ENCODE assay signal across 13 cellular contexts in genomic region chr12:76346236-76346635, GRCh38. TPM values are rescaled to one million over a fixed set of nuclear protein-coding genes. Genes with fewer than 3 reads are reported as not detected.
DNase-seq lines count a peak whose midpoint lies in the region; ATAC-seq and TF ChIP-seq lines count a peak whose summit lies in the region.
"Had no signal": no experiment of that assay in that cellular context is flagged by ENCODE, and none has a peak within 500 bp of the region (broad histone marks: within the 10 kb centered on the region; RNA-seq: fewer than 3 reads in every experiment).

No MANE protein-coding gene starts in this region.

- CTCF ChIA-PET in PC-3 (lab: Charles Lee), result no interaction called here
- CTCF ChIA-PET in activated CD8-positive, alpha-beta memory T cell treated with anti-CD3 and anti-CD28 coated beads, Interleukin-2, amount 10 ng/mL, durations not matched to agents 7 days and 5 days (lab: Charles Lee), result interaction anchor here (1.5 kb wide), 1 partner anchor 10 kb away, joined by 3 read pairs; no protein-coding TSS in a partner anchor

- no peak overlapping the region for H2AFZ ChIP-seq in PC-3 (ENCODE audit: low read length)

- no peak for TF ChIP-seq CTCF in AG10803 (conservative IDR thresholded peaks at IDR 0.05; ENCODE audit: low read length)
- TF ChIP-seq CTCF in PC-3 (conservative IDR thresholded peaks at IDR 0.05; ENCODE audit: low read depth, low read length), result no peak
- no peak for TF ChIP-seq CTCF in nephron (IDR thresholded peaks at IDR 0.05; ENCODE audit: unreplicated experiment in 3 of 3)

- peaks cover 24% of the 10 kb centered on the region for H3K4me1 ChIP-seq in PC-3 (ENCODE audit: insufficient read depth, low read length)

- BruUV-seq in PC-3 (replicated peaks; lab: Mats Ljungman, UMichigan), result no TSS peak

- H3F3A ChIP-seq in PC-3 (ENCODE audit: low read length, unreplicated experiment), result no peaks in the 10 kb centered on the region

- H3K79me2 ChIP-seq in PC-3 (ENCODE audit: low read length), result peaks cover 37% of the 10 kb centered on the region

- H3K4me2 ChIP-seq in PC-3 (ENCODE audit: low read length), result peak overlapping the region; percentile 93; the same call in 1 of the 2 replicates

- POLR2A ChIA-PET in PC-3 (lab: Charles Lee; ENCODE audit: unreplicated experiment), result interaction anchor here (0.5 kb wide), 1 partner anchor 187 kb away, joined by 3 read pairs; no protein-coding TSS in a partner anchor

- H3K36me3 Mint-ChIP-seq in nephron (ENCODE audit: low read depth), result no peaks in the 10 kb centered on the region
- H3K36me3 Mint-ChIP-seq in activated CD8-positive, alpha-beta memory T cell treated with anti-CD3 and anti-CD28 coated beads, Interleukin-2, amount 10 ng/mL, durations not matched to agents 7 days and 5 days, result no peaks in the 10 kb centered on the region
- H3K36me3 Mint-ChIP-seq: naive B cell had no signal

- no peaks in the 10 kb centered on the region for H3K9me2 ChIP-seq in PC-3 (replicated peaks; ENCODE audit: low read length)

- DNase-seq in AG10803 (ENCODE audit: low read depth) (peak; percentile 64), PC-3 (no peak), fibroblast of gingiva (ENCODE audit: low read depth) (peak; percentile 49), NCI-H2227 (lab: John Stamatoyannopoulos, UW; ENCODE audit: unreplicated experiment) (no peak), cerebellar cortex (ENCODE audit: low spot score) (no peak)
- DNase-seq in activated CD8-positive, alpha-beta memory T cell treated with anti-CD3 and anti-CD28 coated beads, Interleukin-2, amount 10 ng/mL, durations not matched to agents 7 days and 5 days, result no peak
- DNase-seq: activated CD8-positive, alpha-beta memory T cell treated with anti-CD3 and anti-CD28 coated beads, Interleukin-2, amount 50 U/mL, for 48 hours; activated naive CD4-positive, alpha-beta T cell treated with anti-CD3 and anti-CD28 coated beads, Interleukin-2, amount 50 U/mL, for 16 hours; naive B cell; retina; RPMI8226 had no signal

- H3K4me3 ChIP-seq in AG10803 (ENCODE audit: low read length) (no peak overlapping the region), PC-3 (ENCODE audit: low read length) (0 out of 2 replicates have a peak overlapping the region, but pooled peaks have one; percentile 92)

- H3K27ac ChIP-seq in PC-3 (ENCODE audit: low read length), result no peak overlapping the region

- H3K9me3 Mint-ChIP-seq in nephron, result no peaks in the 10 kb centered on the region
- H3K9me3 Mint-ChIP-seq in activated CD8-positive, alpha-beta memory T cell treated with anti-CD3 and anti-CD28 coated beads, Interleukin-2, amount 10 ng/mL, durations not matched to agents 7 days and 5 days (ENCODE audit: low read depth), result no peaks in the 10 kb centered on the region
- H3K9me3 Mint-ChIP-seq: naive B cell had no signal

- no peak for ATAC-seq in PC-3
- no peak for ATAC-seq in activated CD8-positive, alpha-beta memory T cell treated with anti-CD3 and anti-CD28 coated beads, Interleukin-2, amount 10 ng/mL, durations not matched to agents 7 days and 5 days
- no peak for ATAC-seq in HG02763 (IDR thresholded peaks at IDR 0.05; ENCODE audit: unreplicated experiment)

- intact Hi-C loops in PC-3 (cut with micrococcal nuclease), result loop anchor here (2.0 to 10.0 kb wide), 6 partner anchors 109 to 834 kb away; partner anchors contain the start of genes KRR1 and OSBPL8

- peak overlapping the region in 2 of 3 experiments; percentile 2 to 97 for H3K27ac Mint-ChIP-seq in nephron
- H3K27ac Mint-ChIP-seq in activated CD8-positive, alpha-beta memory T cell treated with anti-CD3 and anti-CD28 coated beads, Interleukin-2, amount 10 ng/mL, durations not matched to agents 7 days and 5 days, result no peak overlapping the region
- H3K27ac Mint-ChIP-seq: naive B cell had no signal

- no peaks in the 10 kb centered on the region for H3K36me3 ChIP-seq in PC-3 (ENCODE audit: low read depth, low read length)

- H3K9ac ChIP-seq in PC-3 (ENCODE audit: low read length), result no peak overlapping the region

- no peaks in the 10 kb centered on the region for H3K27me3 ChIP-seq in PC-3 (ENCODE audit: low read length)

- no peaks in the 10 kb centered on the region for H3K27me3 Mint-ChIP-seq in nephron (ENCODE audit: low read depth)
- H3K27me3 Mint-ChIP-seq in activated CD8-positive, alpha-beta memory T cell treated with anti-CD3 and anti-CD28 coated beads, Interleukin-2, amount 10 ng/mL, durations not matched to agents 7 days and 5 days, result no peaks in the 10 kb centered on the region
- H3K27me3 Mint-ChIP-seq: naive B cell had no signal

- H3K4me3 Mint-ChIP-seq in nephron, result peak overlapping the region; percentile 41 to 70 (median 42)
- H3K4me3 Mint-ChIP-seq in activated CD8-positive, alpha-beta memory T cell treated with anti-CD3 and anti-CD28 coated beads, Interleukin-2, amount 10 ng/mL, durations not matched to agents 7 days and 5 days, result no peak overlapping the region

- 0 out of 2 replicates have a peak, but pooled peaks cover 4% of the 10 kb centered on the region for H4K20me1 ChIP-seq in PC-3 (ENCODE audit: low read length)

- H3K9me3 ChIP-seq in PC-3 (ENCODE audit: low read length), result no peaks in the 10 kb centered on the region

- H3K4me1 Mint-ChIP-seq in nephron, result peaks cover 29% of the 10 kb centered on the region
- peaks cover 21% of the 10 kb centered on the region for H3K4me1 Mint-ChIP-seq in activated CD8-positive, alpha-beta memory T cell treated with anti-CD3 and anti-CD28 coated beads, Interleukin-2, amount 10 ng/mL, durations not matched to agents 7 days and 5 days

RNA-seq across cellular contexts. Expression of gene BBS10, which starts 2.0 kb away (rescaled TPM):
- total RNA-seq in PC-3 (2014; rRNA removed), result 7.5 and 8.0 TPM in 2 replicates
- total RNA-seq in activated CD8-positive, alpha-beta memory T cell treated with anti-CD3 and anti-CD28 coated beads, Interleukin-2, amount 10 ng/mL, durations not matched to agents 7 days and 5 days, result 1 to 10 TPM; 4.3 to 4.6 TPM

Comparison
In these comparisons a context has a peak if more than half of its experiments do, and no peak if none do; other contexts are left out.
1. DNase-seq: peak in AG10803 (single experiment) and fibroblast of gingiva (single experiment); none in PC-3 (single experiment), NCI-H2227 (single experiment), activated CD8-positive, alpha-beta memory T cell treated with anti-CD3 and anti-CD28 coated beads, Interleukin-2, amount 10 ng/mL, durations not matched to agents 7 days and 5 days (single experiment) and cerebellar cortex (single experiment).